19 cellular contexts compared by ENCODE assay signal in genomic region chr6:68709091-68709490, GRCh38.
DNase-seq lines count a peak whose midpoint lies in the region; TF ChIP-seq lines count a peak whose summit lies in the region.
"Had no signal": no experiment of that assay in that cellular context is flagged by ENCODE, and none has a peak within 500 bp of the region (broad histone marks: within the 10 kb centered on the region; RNA-seq: fewer than 3 reads in every experiment).

No MANE protein-coding gene starts in this region.

- CTCF ChIA-PET in A673 (lab: Charles Lee): interaction anchor here (0.9 kb wide), 1 partner anchor 69 kb away, joined by 4 read pairs; no protein-coding TSS in a partner anchor

- no peak for TF ChIP-seq CTCF in A673 (conservative IDR thresholded peaks at IDR 0.05; ENCODE audit: low read depth, low read length)
- no peak for TF ChIP-seq CTCF in type B pancreatic cell (conservative IDR thresholded peaks at IDR 0.05)

- no peak overlapping the region for H3K4me3 ChIP-seq in A673 (ENCODE audit: low read depth, low read length, poor library complexity, severe bottlenecking)
- no peak overlapping the region for H3K4me3 ChIP-seq in HUES48 (ENCODE audit: low read depth, low read length)
- H3K4me3 ChIP-seq: A549, GM12878 had no signal

- H3K36me3 Mint-ChIP-seq in type B pancreatic cell: no peaks in the 10 kb centered on the region
- H3K36me3 Mint-ChIP-seq: CD4-positive, alpha-beta memory T cell had no signal

- H3K27me3 ChIP-seq in A673 (replicated peaks; ENCODE audit: insufficient read depth, low read depth, low read length, poor library complexity): no peaks in the 10 kb centered on the region
- H3K27me3 ChIP-seq in HUES48 (ENCODE audit: control insufficient read depth, insufficient read depth, low read length): no peaks in the 10 kb centered on the region

- no peak overlapping the region for H3K9ac ChIP-seq in HUES48 (ENCODE audit: low read depth, low read length)

- H3K4me3 Mint-ChIP-seq in type B pancreatic cell: no peak overlapping the region
- H3K4me3 Mint-ChIP-seq: CD4-positive, alpha-beta memory T cell had no signal

- H3K4me1 ChIP-seq in A673 (ENCODE audit: insufficient read depth, low read length, poor library complexity, severe bottlenecking): peaks cover 56% of the 10 kb centered on the region
- peaks cover 41% of the 10 kb centered on the region for H3K4me1 ChIP-seq in HUES48 (ENCODE audit: control insufficient read depth, insufficient read depth, low read length)
- H3K4me1 ChIP-seq: A549 had no signal

- H3K27ac ChIP-seq in A673 (ENCODE audit: low read depth, low read length, poor library complexity, severe bottlenecking) (peak overlapping the region; percentile 75), HUES48 (ENCODE audit: low read depth, low read length) (peak overlapping the region; percentile 12), caudate nucleus (ENCODE audit: low read depth, low read length) (peak overlapping the region; percentile 49), temporal lobe (ENCODE audit: low read depth, low read length) (peak overlapping the region; percentile 9)
- H3K27ac ChIP-seq: A549 had no signal

- DNase-seq in A673 (ENCODE audit: low spot score): peak; percentile 68
- DNase-seq in caudate nucleus (lab: John Stamatoyannopoulos, UW): no peak
- DNase-seq in LoVo (ENCODE audit: low spot score): no peak
- DNase-seq in type B pancreatic cell (ENCODE audit: extremely low spot score, unreplicated experiment): no peak
- DNase-seq in NCI-H1694 (lab: John Stamatoyannopoulos, UW): no peak
- DNase-seq: 8988T; C1 segment of cervical spinal cord; Calu3; CD4-positive, alpha-beta memory T cell; COR-L47; DMS79; EL; GDM1; H7; HCEC 1CT had no signal

- H3K9me3 Mint-ChIP-seq in type B pancreatic cell: no peaks in the 10 kb centered on the region

- no TSS peak for BruUV-seq in A673 (replicated peaks; lab: Mats Ljungman, UMichigan)

- H3K9me3 ChIP-seq in A673 (ENCODE audit: low read depth, low read length, poor library complexity, severe bottlenecking) (no peaks in the 10 kb centered on the region), HUES48 (ENCODE audit: control insufficient read depth, insufficient read depth, low read length) (no peaks in the 10 kb centered on the region)
- H3K9me3 ChIP-seq: A549 had no signal

- no peaks in the 10 kb centered on the region for H3K36me3 ChIP-seq in A673 (ENCODE audit: insufficient read depth, low read length, poor library complexity, severe bottlenecking)
- H3K36me3 ChIP-seq in HUES48 (ENCODE audit: control insufficient read depth, insufficient read depth, low read length): no peaks in the 10 kb centered on the region

- peaks cover 12% of the 10 kb centered on the region for H3K4me1 Mint-ChIP-seq in type B pancreatic cell (ENCODE audit: unreplicated experiment)
- H3K4me1 Mint-ChIP-seq: CD4-positive, alpha-beta memory T cell had no signal

- no peak overlapping the region for H3K27ac Mint-ChIP-seq in type B pancreatic cell
- H3K27ac Mint-ChIP-seq: CD4-positive, alpha-beta memory T cell had no signal

- POLR2A ChIA-PET in A673 (lab: Charles Lee; ENCODE audit: low non-redundant PET): interaction anchor here (0.6 to 0.7 kb wide), 2 partner anchors 13 to 167 kb away, joined by 3 to 4 read pairs; no protein-coding TSS in a partner anchor

- intact Hi-C loops in A673 (cut with micrococcal nuclease; ENCODE audit: unreplicated experiment): loop anchor here (5.0 kb wide), 1 partner anchor 67 kb away; no protein-coding TSS in a partner anchor

- peaks cover 6% of the 10 kb centered on the region for H3K27me3 Mint-ChIP-seq in type B pancreatic cell

Comparison
In these comparisons a context has a peak if more than half of its experiments do, and no peak if none do; other contexts are left out.
1. H3K27ac ChIP-seq: peak in every context shown above with its lines; median percentile 75 in A673; 49 in caudate nucleus; 12 in HUES48; 9 in temporal lobe.